Comparison of ENCODE assay signal across 1 cellular context in the genomic region with DNA sequence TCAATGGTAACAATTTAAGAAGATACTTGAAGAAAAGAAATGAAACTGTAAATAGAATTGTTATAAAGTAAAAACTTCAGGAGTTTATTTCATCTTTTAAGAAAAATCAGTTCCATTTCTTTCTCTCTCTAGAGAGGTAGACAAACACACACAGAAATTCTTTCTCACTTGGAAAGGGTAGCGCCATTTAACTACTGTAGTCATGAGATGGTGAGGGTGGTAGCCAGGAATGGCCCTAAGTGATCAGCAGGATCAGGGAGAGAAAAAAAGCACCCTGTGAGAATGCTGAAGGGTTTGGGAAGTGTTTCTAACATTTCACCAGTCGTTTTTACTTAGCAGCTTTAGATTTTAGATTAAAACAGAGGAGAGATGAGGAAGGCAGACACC.
TF ChIP-seq lines count a peak whose summit lies in the region.

No MANE protein-coding gene starts in this region.

TF ChIP-seq in SK-N-SH, 30 proteins besides CTCF, POLR2A, EP300 and RAD21 (continued from another document):
- TF ChIP-seq, protein P1, sequence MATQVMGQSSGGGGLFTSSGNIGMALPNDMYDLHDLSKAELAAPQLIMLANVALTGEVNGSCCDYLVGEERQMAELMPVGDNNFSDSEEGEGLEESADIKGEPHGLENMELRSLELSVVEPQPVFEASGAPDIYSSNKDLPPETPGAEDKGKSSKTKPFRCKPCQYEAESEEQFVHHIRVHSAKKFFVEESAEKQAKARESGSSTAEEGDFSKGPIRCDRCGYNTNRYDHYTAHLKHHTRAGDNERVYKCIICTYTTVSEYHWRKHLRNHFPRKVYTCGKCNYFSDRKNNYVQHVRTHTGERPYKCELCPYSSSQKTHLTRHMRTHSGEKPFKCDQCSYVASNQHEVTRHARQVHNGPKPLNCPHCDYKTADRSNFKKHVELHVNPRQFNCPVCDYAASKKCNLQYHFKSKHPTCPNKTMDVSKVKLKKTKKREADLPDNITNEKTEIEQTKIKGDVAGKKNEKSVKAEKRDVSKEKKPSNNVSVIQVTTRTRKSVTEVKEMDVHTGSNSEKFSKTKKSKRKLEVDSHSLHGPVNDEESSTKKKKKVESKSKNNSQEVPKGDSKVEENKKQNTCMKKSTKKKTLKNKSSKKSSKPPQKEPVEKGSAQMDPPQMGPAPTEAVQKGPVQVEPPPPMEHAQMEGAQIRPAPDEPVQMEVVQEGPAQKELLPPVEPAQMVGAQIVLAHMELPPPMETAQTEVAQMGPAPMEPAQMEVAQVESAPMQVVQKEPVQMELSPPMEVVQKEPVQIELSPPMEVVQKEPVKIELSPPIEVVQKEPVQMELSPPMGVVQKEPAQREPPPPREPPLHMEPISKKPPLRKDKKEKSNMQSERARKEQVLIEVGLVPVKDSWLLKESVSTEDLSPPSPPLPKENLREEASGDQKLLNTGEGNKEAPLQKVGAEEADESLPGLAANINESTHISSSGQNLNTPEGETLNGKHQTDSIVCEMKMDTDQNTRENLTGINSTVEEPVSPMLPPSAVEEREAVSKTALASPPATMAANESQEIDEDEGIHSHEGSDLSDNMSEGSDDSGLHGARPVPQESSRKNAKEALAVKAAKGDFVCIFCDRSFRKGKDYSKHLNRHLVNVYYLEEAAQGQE (IDR thresholded peaks at IDR 0.05; ENCODE audit: low read depth, low read length), result no peak
- TF ChIP-seq, protein P2, sequence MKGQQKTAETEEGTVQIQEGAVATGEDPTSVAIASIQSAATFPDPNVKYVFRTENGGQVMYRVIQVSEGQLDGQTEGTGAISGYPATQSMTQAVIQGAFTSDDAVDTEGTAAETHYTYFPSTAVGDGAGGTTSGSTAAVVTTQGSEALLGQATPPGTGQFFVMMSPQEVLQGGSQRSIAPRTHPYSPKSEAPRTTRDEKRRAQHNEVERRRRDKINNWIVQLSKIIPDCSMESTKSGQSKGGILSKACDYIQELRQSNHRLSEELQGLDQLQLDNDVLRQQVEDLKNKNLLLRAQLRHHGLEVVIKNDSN (IDR thresholded peaks at IDR 0.05; ENCODE audit: borderline replicate concordance, low read depth), result no peak
- TF ChIP-seq JUND (IDR thresholded peaks at IDR 0.05) (no peak), NFIC (IDR thresholded peaks at IDR 0.05; ENCODE audit: borderline replicate concordance) (no peak), FOXM1 (IDR thresholded peaks at IDR 0.05; ENCODE audit: low read depth) (no peak), ELF1 (IDR thresholded peaks at IDR 0.05) (no peak), GATA2 (CRISPR knock-in tag; IDR thresholded peaks at IDR 0.05) (no peak), RXRA (IDR thresholded peaks at IDR 0.05; ENCODE audit: borderline replicate concordance, low read depth) (no peak), FOXJ3 (CRISPR knock-in tag; IDR thresholded peaks at IDR 0.05) (no peak), TEAD4 (IDR thresholded peaks at IDR 0.05; ENCODE audit: borderline replicate concordance, insufficient read depth) (no peak), POLR2AphosphoS5 (IDR thresholded peaks at IDR 0.05; ENCODE audit: low read depth, low read length) (no peak)
- TF ChIP-seq, protein P3, sequence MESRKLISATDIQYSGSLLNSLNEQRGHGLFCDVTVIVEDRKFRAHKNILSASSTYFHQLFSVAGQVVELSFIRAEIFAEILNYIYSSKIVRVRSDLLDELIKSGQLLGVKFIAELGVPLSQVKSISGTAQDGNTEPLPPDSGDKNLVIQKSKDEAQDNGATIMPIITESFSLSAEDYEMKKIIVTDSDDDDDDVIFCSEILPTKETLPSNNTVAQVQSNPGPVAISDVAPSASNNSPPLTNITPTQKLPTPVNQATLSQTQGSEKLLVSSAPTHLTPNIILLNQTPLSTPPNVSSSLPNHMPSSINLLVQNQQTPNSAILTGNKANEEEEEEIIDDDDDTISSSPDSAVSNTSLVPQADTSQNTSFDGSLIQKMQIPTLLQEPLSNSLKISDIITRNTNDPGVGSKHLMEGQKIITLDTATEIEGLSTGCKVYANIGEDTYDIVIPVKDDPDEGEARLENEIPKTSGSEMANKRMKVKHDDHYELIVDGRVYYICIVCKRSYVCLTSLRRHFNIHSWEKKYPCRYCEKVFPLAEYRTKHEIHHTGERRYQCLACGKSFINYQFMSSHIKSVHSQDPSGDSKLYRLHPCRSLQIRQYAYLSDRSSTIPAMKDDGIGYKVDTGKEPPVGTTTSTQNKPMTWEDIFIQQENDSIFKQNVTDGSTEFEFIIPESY (IDR thresholded peaks at IDR 0.05; ENCODE audit: borderline replicate concordance, low read depth), result no peak
- TF ChIP-seq, protein P4, sequence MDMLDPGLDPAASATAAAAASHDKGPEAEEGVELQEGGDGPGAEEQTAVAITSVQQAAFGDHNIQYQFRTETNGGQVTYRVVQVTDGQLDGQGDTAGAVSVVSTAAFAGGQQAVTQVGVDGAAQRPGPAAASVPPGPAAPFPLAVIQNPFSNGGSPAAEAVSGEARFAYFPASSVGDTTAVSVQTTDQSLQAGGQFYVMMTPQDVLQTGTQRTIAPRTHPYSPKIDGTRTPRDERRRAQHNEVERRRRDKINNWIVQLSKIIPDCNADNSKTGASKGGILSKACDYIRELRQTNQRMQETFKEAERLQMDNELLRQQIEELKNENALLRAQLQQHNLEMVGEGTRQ (IDR thresholded peaks at IDR 0.05; ENCODE audit: borderline replicate concordance, low read depth, low read length), result no peak
- TF ChIP-seq, protein P5, sequence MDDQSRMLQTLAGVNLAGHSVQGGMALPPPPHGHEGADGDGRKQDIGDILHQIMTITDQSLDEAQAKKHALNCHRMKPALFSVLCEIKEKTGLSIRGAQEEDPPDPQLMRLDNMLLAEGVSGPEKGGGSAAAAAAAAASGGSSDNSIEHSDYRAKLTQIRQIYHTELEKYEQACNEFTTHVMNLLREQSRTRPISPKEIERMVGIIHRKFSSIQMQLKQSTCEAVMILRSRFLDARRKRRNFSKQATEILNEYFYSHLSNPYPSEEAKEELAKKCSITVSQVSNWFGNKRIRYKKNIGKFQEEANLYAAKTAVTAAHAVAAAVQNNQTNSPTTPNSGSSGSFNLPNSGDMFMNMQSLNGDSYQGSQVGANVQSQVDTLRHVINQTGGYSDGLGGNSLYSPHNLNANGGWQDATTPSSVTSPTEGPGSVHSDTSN (IDR thresholded peaks at IDR 0.05), result no peak
